In genomic region chr11:2796508-2797180, GRCh38 we compare ENCODE assay signal across 17 cellular contexts.
A peak's percentile ranks its signal among the peaks of the same experiment; 100 is the strongest.
DNase-seq lines count a peak whose midpoint lies in the region; ATAC-seq, FAIRE-seq and TF ChIP-seq lines count a peak whose summit lies in the region.
"Had no signal": no experiment of that assay in that cellular context is flagged by ENCODE, and none has a peak within 500 bp of the region (broad histone marks: within the 10 kb centered on the region; RNA-seq: fewer than 3 reads in every experiment).

No MANE protein-coding gene starts in this region.

- no TSS peak for BruUV-seq in HepG2 (replicated peaks; lab: Mats Ljungman, UMichigan)

- no peak overlapping the region for H2BK120ac ChIP-seq in neuronal stem cell (ENCODE audit: low read depth, low read length)

- no peak overlapping the region for H3K4me3 ChIP-seq in right lobe of liver
- no peak overlapping the region for H3K4me3 ChIP-seq in HepG2 (replicated peaks in 1 of 3; ENCODE audit: insufficient read depth in 1 of 3, low read depth in 2 of 3, low read length in 3 of 3)
- H3K4me3 ChIP-seq in neuronal stem cell (ENCODE audit: low read length in 2 of 2) = no peak overlapping the region
- H3K4me3 ChIP-seq: HAP-1, mucosa of descending colon, SK-N-MC had no signal

- H3K4ac ChIP-seq in neuronal stem cell (ENCODE audit: low read length) = no peak overlapping the region

- DNase-seq in right lobe of liver (peak; percentile 10 to 44 (median 36)), HepG2 (ENCODE audit: low spot score) (no peak), head of caudate nucleus (peak in 24 of 42 donors; percentile 0 to 31 (median 6)), neuronal stem cell (ENCODE audit: low spot score) (no peak), EL (no peak), NCI-H345 treated with DMSO at 0.1 percent for 48 hours (lab: John Stamatoyannopoulos, UW; ENCODE audit: unreplicated experiment) (no peak)
- no peak for DNase-seq in effector CD8-positive, alpha-beta T cell (lab: John Stamatoyannopoulos, UW)
- DNase-seq: activated CD4-positive, alpha-beta memory T cell treated with anti-CD3 and anti-CD28 coated beads for 36 hours; activated naive CD8-positive, alpha-beta T cell treated with anti-CD3 and anti-CD28 coated beads for 36 hours; NCI-H187; NCI-H510A; OCI-M1; stimulated activated CD4-positive, alpha-beta T cell treated with anti-CD3 and anti-CD28 coated beads, Interleukin-12 subunit alpha, Interleukin-12 subunit beta, amount 100 ng/mL, for 4 hours had no signal

- peak overlapping the region; percentile 35 for H3K23ac ChIP-seq in neuronal stem cell (ENCODE audit: low read depth, low read length, poor library complexity)

- POLR2A ChIA-PET in HepG2 (lab: Yijun Ruan, JAX) = no interaction called here

- TF ChIP-seq POLR2A in right lobe of liver (IDR thresholded peaks at IDR 0.05) (no peak), HepG2 (IDR thresholded peaks at IDR 0.05; ENCODE audit: insufficient read depth in 1 of 2, low read depth in 2 of 2, low read length in 2 of 2) (no peak)

- H4K8ac ChIP-seq in neuronal stem cell (ENCODE audit: low read depth, low read length) = no peak overlapping the region

- in situ Hi-C loops in HepG2 (cut with HindIII; ENCODE audit: extremely low pct_ligation_motif_present, low pct_unique_long_range_greater_than_20kb) = no loop called here

- H2BK15ac ChIP-seq in neuronal stem cell (ENCODE audit: low read length) = peak overlapping the region; percentile 10

- H3K4me1 ChIP-seq in right lobe of liver (no peaks in the 10 kb centered on the region), HepG2 (ENCODE audit: insufficient read depth, low read length) (peaks cover 7% of the 10 kb centered on the region; the same call in 1 of the 2 replicates), neuronal stem cell (ENCODE audit: control insufficient read depth in 2 of 2, insufficient read depth in 1 of 2, low read depth in 1 of 2, low read length in 2 of 2) (peaks cover 0 to 4% of the 10 kb centered on the region in 2 donors)
- H3K4me1 ChIP-seq: HAP-1 had no signal

- H3K27ac ChIP-seq in right lobe of liver = no peak overlapping the region
- no peak overlapping the region for H3K27ac ChIP-seq in HepG2 (ENCODE audit: extremely low read length, insufficient read depth, low read length)
- H3K27ac ChIP-seq in neuronal stem cell (replicated peaks; ENCODE audit: low read length) = no peak overlapping the region
- H3K27ac ChIP-seq: SK-N-MC had no signal

- H3K9me3 ChIP-seq in right lobe of liver = no peaks in the 10 kb centered on the region
- no peaks in the 10 kb centered on the region for H3K9me3 ChIP-seq in HepG2 (ENCODE audit: low read length)
- H3K9me3 ChIP-seq in neuronal stem cell (replicated peaks in 1 of 2; ENCODE audit: control insufficient read depth in 2 of 2, insufficient read depth in 1 of 2, low read depth in 1 of 2, low read length in 2 of 2) = peaks cover 3% of the 10 kb centered on the region in 2 donors
- H3K9me3 ChIP-seq: HAP-1, mucosa of descending colon had no signal

- H3K14ac ChIP-seq in neuronal stem cell (ENCODE audit: low read length) = peak overlapping the region; percentile 65

- H3K36me3 ChIP-seq in right lobe of liver = no peaks in the 10 kb centered on the region
- no peaks in the 10 kb centered on the region for H3K36me3 ChIP-seq in HepG2 (replicated peaks in 1 of 2; ENCODE audit: control insufficient read depth in 1 of 2, insufficient read depth in 2 of 2, low read length in 2 of 2)
- no peaks in the 10 kb centered on the region for H3K36me3 ChIP-seq in neuronal stem cell (replicated peaks in 1 of 2; ENCODE audit: control insufficient read depth in 2 of 2, insufficient read depth in 2 of 2, low read length in 2 of 2)
- H3K36me3 ChIP-seq: HAP-1 had no signal

- no peak for TF ChIP-seq RAD21 in HepG2 (CRISPR knock-in tag; IDR thresholded peaks at IDR 0.05)

- peak overlapping the region; percentile 88 for H3K18ac ChIP-seq in neuronal stem cell (ENCODE audit: low read length)

- peak overlapping the region; percentile 31 for H2BK5ac ChIP-seq in neuronal stem cell (ENCODE audit: low read length)

- ATAC-seq in right lobe of liver (no peak), HepG2 (no peak)
- ATAC-seq: mucosa of descending colon had no signal

- no peak overlapping the region for H4K91ac ChIP-seq in neuronal stem cell (ENCODE audit: low read depth, low read length, poor library complexity)

- no peak for TF ChIP-seq CTCF in right lobe of liver (IDR thresholded peaks at IDR 0.05)
- no peak for TF ChIP-seq CTCF in HepG2 (CRISPR knock-in tag; IDR thresholded peaks at IDR 0.05)

- H3K79me2 ChIP-seq in HepG2 (ENCODE audit: insufficient read depth, low read length) = no peaks in the 10 kb centered on the region

- H3K4me2 ChIP-seq in HepG2 (ENCODE audit: low read depth, low read length) (no peak overlapping the region), neuronal stem cell (ENCODE audit: insufficient read depth, low read length, poor library complexity, severe bottlenecking) (peak overlapping the region; percentile 4)

- no peak overlapping the region for H2BK12ac ChIP-seq in neuronal stem cell (ENCODE audit: low read length)

- 100% methylated on average over 1 of the region's 39 CpGs for WGBS in right lobe of liver (ENCODE audit: insufficient coverage, low coverage, low lambda C conversion rate, missing lambda C conversion rate)
- 58% methylated on average over 24 of the region's 39 CpGs for WGBS in HepG2 (ENCODE audit: low lambda C conversion rate)
- WGBS in neuronal stem cell (ENCODE audit: extremely low coverage in 2 of 2, insufficient read length in 2 of 2, insufficient replicate concordance in 1 of 2), 2 donors = no CpG with 5 or more reads among the region's 39 CpGs

- H3K9ac ChIP-seq in HepG2 (ENCODE audit: insufficient read depth, low read depth, low read length) (no peak overlapping the region), neuronal stem cell (ENCODE audit: low read depth, low read length, poor library complexity) (no peak overlapping the region)

- H3K27me3 ChIP-seq in right lobe of liver (no peaks in the 10 kb centered on the region), HepG2 (ENCODE audit: control insufficient read depth in 1 of 2, insufficient read depth in 2 of 2, low read length in 2 of 2) (peaks cover 12 to 81% of the 10 kb centered on the region in 2 experiments), neuronal stem cell (ENCODE audit: control insufficient read depth in 3 of 3, insufficient read depth in 3 of 3, low read depth in 1 of 3, low read length in 3 of 3) (peaks cover 0 to 14% (median 2%) of the 10 kb centered on the region in 3 experiments)

- H4K20me1 ChIP-seq in HepG2 (ENCODE audit: insufficient read depth, low read length) = 0 out of 2 replicates have a peak, but pooled peaks cover 2% of the 10 kb centered on the region

- no peak for FAIRE-seq in HepG2 (lab: Jason Lieb, UNC)
- FAIRE-seq: islet of Langerhans had no signal

- peaks cover 6% of the 10 kb centered on the region for H3K79me1 ChIP-seq in neuronal stem cell (ENCODE audit: low read depth, low read length)

- CTCF ChIA-PET in HepG2 (lab: Yijun Ruan, JAX; ENCODE audit: low intra/inter-chr PET ratio, low total read pairs) = no interaction called here

- intact Hi-C loops in right lobe of liver (cut with DNase I) = no loop called here
- intact Hi-C loops in HepG2 (cut with micrococcal nuclease; ENCODE audit: unreplicated experiment) = no loop called here
- intact Hi-C loops in head of caudate nucleus (cut with DNase I) = no loop called here

- TF ChIP-seq EP300 in HepG2 (IDR thresholded peaks at IDR 0.05; ENCODE audit: low read depth in 2 of 2, low read length in 2 of 2) = no peak
- TF ChIP-seq EP300 in HepG2 (CRISPR knock-in tag; IDR thresholded peaks at IDR 0.05; ENCODE audit: borderline replicate concordance) = no peak

- H2AFZ ChIP-seq in HepG2 (ENCODE audit: low read length) = no peak overlapping the region
- H2AFZ ChIP-seq in neuronal stem cell (ENCODE audit: low read length) = no peak overlapping the region

- H2AK5ac ChIP-seq in neuronal stem cell (ENCODE audit: low read depth, low read length) = peak overlapping the region; percentile 89

TF ChIP-seq in HepG2, 621 proteins besides CTCF, POLR2A, EP300 and RAD21:
- TF ChIP-seq KLF6 (CRISPR knock-in tag; IDR thresholded peaks at IDR 0.05) (no peak), ZGPAT (CRISPR knock-in tag; IDR thresholded peaks at IDR 0.05) (no peak), ZNF350 (CRISPR knock-in tag; IDR thresholded peaks at IDR 0.05; ENCODE audit: borderline replicate concordance, low read depth) (no peak), SPEN (CRISPR knock-in tag; IDR thresholded peaks at IDR 0.05; ENCODE audit: low read depth) (no peak), ATRX (CRISPR knock-in tag; IDR thresholded peaks at IDR 0.05; ENCODE audit: borderline replicate concordance) (no peak), MEIS1 (CRISPR knock-in tag; IDR thresholded peaks at IDR 0.05; ENCODE audit: borderline replicate concordance) (no peak)
TF ChIP-seq in HepG2: peak in this region for 0.

Comparison
In these comparisons a context has a peak if more than half of its experiments do, and no peak if none do; other contexts are left out.
1. DNase-seq: peak in right lobe of liver (3 of 3) and head of caudate nucleus (24 of 42); none in HepG2 (single experiment), neuronal stem cell (single experiment), effector CD8-positive, alpha-beta T cell (single experiment), EL (single experiment) and NCI-H345 treated with DMSO at 0.1 percent for 48 hours (single experiment).